In genomic region chr20:40416274-40416673, GRCh38 we compare ENCODE assay signal across 18 cellular contexts.
A peak's percentile ranks its signal among the peaks of the same experiment; 100 is the strongest.
DNase-seq lines count a peak whose midpoint lies in the region; ATAC-seq and TF ChIP-seq lines count a peak whose summit lies in the region.
"Had no signal": no experiment of that assay in that cellular context is flagged by ENCODE, and none has a peak within 500 bp of the region (broad histone marks: within the 10 kb centered on the region; RNA-seq: fewer than 3 reads in every experiment).

No MANE protein-coding gene starts in this region.

- intact Hi-C loops in colonic mucosa (cut with DNase I) (no loop called here), left colon (cut with DNase I, micrococcal nuclease) (no loop called here)

- DNase-seq in NCI-H226 (peak; percentile 16), colonic mucosa (peak; percentile 63), left colon (peak; percentile 21 to 47), NCI-H345 (lab: John Stamatoyannopoulos, UW) (no peak), NCI-H748 treated with DMSO at 0.1 percent for 48 hours (lab: John Stamatoyannopoulos, UW) (no peak)
- DNase-seq: COR-L47, DMS153, EL, NCI-H1092, NCI-H187, NCI-H446 treated with DMSO at 0.1 percent for 48 hours, NCI-H82, RPMI8226 had no signal

- peaks cover 8% of the 10 kb centered on the region for H3K9me3 Mint-ChIP-seq in activated T-helper 17 cell treated with anti-CD3 and anti-CD28 coated beads, Interleukin-2, amount 50 U/mL, for 72 hours

- H3K4me1 ChIP-seq in colonic mucosa = no peaks in the 10 kb centered on the region
- H3K4me1 ChIP-seq: SJSA1 had no signal

- no peak overlapping the region for H3K27ac Mint-ChIP-seq in activated T-helper 17 cell treated with anti-CD3 and anti-CD28 coated beads, Interleukin-2, amount 50 U/mL, for 72 hours

- no peaks in the 10 kb centered on the region for H3K4me1 Mint-ChIP-seq in activated T-helper 17 cell treated with anti-CD3 and anti-CD28 coated beads, Interleukin-2, amount 50 U/mL, for 72 hours
- H3K4me1 Mint-ChIP-seq: CD14-positive monocyte had no signal

- no peaks in the 10 kb centered on the region for H3K36me3 Mint-ChIP-seq in activated T-helper 17 cell treated with anti-CD3 and anti-CD28 coated beads, Interleukin-2, amount 50 U/mL, for 72 hours (ENCODE audit: low read depth)
- H3K36me3 Mint-ChIP-seq: CD14-positive monocyte had no signal

- no peaks in the 10 kb centered on the region for H3K27me3 ChIP-seq in colonic mucosa

- no peaks in the 10 kb centered on the region for H3K9me3 ChIP-seq in colonic mucosa
- H3K9me3 ChIP-seq: SJSA1 had no signal

- H3K27ac ChIP-seq in C4-2B (peak overlapping the region; percentile 85), colonic mucosa (peak overlapping the region; percentile 69)
- H3K27ac ChIP-seq: SJSA1 had no signal

- ATAC-seq in left colon (peak; percentile 47), GM18511 (IDR thresholded peaks at IDR 0.05; ENCODE audit: unreplicated experiment) (no peak)
- no peak for ATAC-seq in activated T-helper 17 cell treated with anti-CD3 and anti-CD28 coated beads, Interleukin-2, amount 50 U/mL, for 72 hours (replicated peaks)

- no peak overlapping the region for H3K4me3 Mint-ChIP-seq in activated T-helper 17 cell treated with anti-CD3 and anti-CD28 coated beads, Interleukin-2, amount 50 U/mL, for 72 hours
- H3K4me3 Mint-ChIP-seq: CD14-positive monocyte had no signal

- H3K4me3 ChIP-seq in colonic mucosa = no peak overlapping the region
- H3K4me3 ChIP-seq: SJSA1 had no signal

- TF ChIP-seq CTCF in C4-2B (conservative IDR thresholded peaks at IDR 0.05) = no peak
- TF ChIP-seq CTCF in colonic mucosa (IDR thresholded peaks at IDR 0.05) = no peak

- H3K36me3 ChIP-seq in colonic mucosa = no peaks in the 10 kb centered on the region
- H3K36me3 ChIP-seq: SJSA1 had no signal

- H3K9ac ChIP-seq in colonic mucosa (ENCODE audit: low read depth in 2 of 2, low read length in 2 of 2) = peak overlapping the region in 1 of 2 donors; percentile 3

- peaks cover 5% of the 10 kb centered on the region for H3K27me3 Mint-ChIP-seq in activated T-helper 17 cell treated with anti-CD3 and anti-CD28 coated beads, Interleukin-2, amount 50 U/mL, for 72 hours

Comparison
In these comparisons a context has a peak if more than half of its experiments do, and no peak if none do; other contexts are left out.
1. DNase-seq: peak in NCI-H226 (single experiment), colonic mucosa (single experiment) and left colon (2 of 2); none in NCI-H345 (single experiment) and NCI-H748 treated with DMSO at 0.1 percent for 48 hours (single experiment).